1 cellular context compared by ENCODE assay signal in the genomic region with DNA sequence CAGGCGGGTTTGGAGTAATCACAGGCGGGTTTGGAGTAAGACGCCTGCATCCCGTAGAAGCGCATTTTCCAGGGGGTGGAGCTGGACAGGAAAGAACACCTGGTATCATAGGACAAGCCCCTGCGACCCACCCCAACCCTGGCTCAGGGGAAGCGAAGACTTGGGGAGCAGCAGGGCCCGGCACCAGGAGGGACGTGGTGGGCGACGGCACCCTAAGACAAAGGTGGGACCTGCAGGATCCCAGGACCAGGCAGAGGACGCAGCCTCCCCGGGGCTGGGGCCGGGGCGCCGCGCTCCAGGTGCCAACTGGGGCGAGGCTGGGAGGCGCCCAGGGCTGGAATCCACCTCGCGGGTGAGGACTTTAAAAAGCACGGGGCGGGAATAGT.
TF ChIP-seq lines count a peak whose summit lies in the region.

No MANE protein-coding gene starts in this region.

TF ChIP-seq in HCT116, 20 proteins besides CTCF, POLR2A, EP300 and RAD21 (continued from another document):
- TF ChIP-seq SIN3A (IDR thresholded peaks at IDR 0.05; ENCODE audit: low read depth) (no peak), ZNF274 (IDR thresholded peaks at IDR 0.05; ENCODE audit: low read depth, low read length) (no peak), EZH2phosphoT487 (IDR thresholded peaks at IDR 0.05; ENCODE audit: borderline replicate concordance) (no peak), ELF1 (IDR thresholded peaks at IDR 0.05; ENCODE audit: borderline replicate concordance, low read depth) (no peak), CEBPB (IDR thresholded peaks at IDR 0.05; ENCODE audit: low read depth) (no peak), CBX3 (IDR thresholded peaks at IDR 0.05; ENCODE audit: low read depth) (no peak)
